ENCODE assay signal across 8 cellular contexts in genomic region chr19:58466760-58467589, GRCh38. TPM values are rescaled to one million over a fixed set of nuclear protein-coding genes. Genes with fewer than 3 reads are reported as not detected.
A peak's percentile ranks its signal among the peaks of the same experiment; 100 is the strongest.
DNase-seq lines count a peak whose midpoint lies in the region; ATAC-seq, FAIRE-seq and TF ChIP-seq lines count a peak whose summit lies in the region.

ZNF324 (plus strand) TSS chr19:58467080; CDS start chr19:58469186, 2,106 bp downstream.

- FAIRE-seq in bronchial epithelial cell (lab: Jason Lieb, UNC) = no peak

- TF ChIP-seq CTCF in AG04450 (IDR thresholded peaks at IDR 0.05; ENCODE audit: low read depth, low read length) = no peak
- no peak for TF ChIP-seq CTCF in WI38 (IDR thresholded peaks at IDR 0.05; ENCODE audit: low read depth, low read length)
- TF ChIP-seq CTCF in bronchial epithelial cell (IDR thresholded peaks at IDR 0.05; ENCODE audit: insufficient read depth, low read length, severe bottlenecking) = no peak
- TF ChIP-seq CTCF in spleen (IDR thresholded peaks at IDR 0.05 in 8 of 11, conservative IDR thresholded peaks at IDR 0.05 in 3 of 11) = peak in 2 of 11 experiments; percentile 10 to 33

- DNase-seq in AG04450 (ENCODE audit: low read depth, low spot score) (peak; percentile 79), NCI-H2227 treated with DMSO at 0.1 percent for 48 hours (lab: John Stamatoyannopoulos, UW) (peak; percentile 99), bronchial epithelial cell (ENCODE audit: low read depth) (peak; percentile 89), iPS-NIHi7 (ENCODE audit: extremely low spot score) (peak; percentile 99), spleen (peak; percentile 99)

- peaks cover 5% of the 10 kb centered on the region for H3K36me3 ChIP-seq in bronchial epithelial cell (ENCODE audit: control insufficient read depth, insufficient read depth, low read length)
- peaks cover 0 to 30% (median 25%) of the 10 kb centered on the region in 6 donors for H3K36me3 ChIP-seq in spleen

- H3K4me1 ChIP-seq in spleen = peaks cover 10 to 35% (median 21%) of the 10 kb centered on the region in 6 donors

- CTCF ChIA-PET in AG04450 (lab: Charles Lee) = no interaction called here

- peak within 1 kb of the TSS; percentile 79 for H3K4me3 ChIP-seq in AG04450 (ENCODE audit: low read depth, low read length)
- H3K4me3 ChIP-seq in WI38 (ENCODE audit: low read depth, low read length) = peak within 1 kb of the TSS; percentile 87
- peak within 1 kb of the TSS; percentile 96 for H3K4me3 ChIP-seq in bronchial epithelial cell (ENCODE audit: low read depth, low read length)
- peak within 1 kb of the TSS; percentile 93 to 100 (median 99) for H3K4me3 ChIP-seq in spleen

- no peak for TF ChIP-seq POLR2A in spleen (IDR thresholded peaks at IDR 0.05)

- no peak within 1 kb of the TSS for H3K27ac ChIP-seq in AG04450 (ENCODE audit: low read depth, low read length)
- H3K27ac ChIP-seq in spleen = peak within 1 kb of the TSS; percentile 65 to 92 (median 86)

- 0 to 1% (median 0%) methylated on average over 28 to 92 of the region's 92 CpGs for WGBS in spleen, 5 donors

- POLR2A ChIA-PET in AG04450 (lab: Yijun Ruan, JAX) = interaction anchor here (0.7 to 1.5 kb wide), 2 partner anchors 8 to 33 kb away, joined by 3 to 5 read pairs; partner anchors contain the start of gene ZNF446

- H3K9me3 ChIP-seq in AG04450 (ENCODE audit: control insufficient read depth, insufficient read depth, low read length) (no peaks in the 10 kb centered on the region), spleen (no peaks in the 10 kb centered on the region)

- ATAC-seq in GM18907 (IDR thresholded peaks at IDR 0.05; ENCODE audit: unreplicated experiment) = peak; percentile 85
- peak; percentile 81 for ATAC-seq in HG03159 (IDR thresholded peaks at IDR 0.05; ENCODE audit: unreplicated experiment)

- no peaks in the 10 kb centered on the region for H3K27me3 ChIP-seq in AG04450 (ENCODE audit: control insufficient read depth, insufficient read depth, low read length)
- no peaks in the 10 kb centered on the region for H3K27me3 ChIP-seq in bronchial epithelial cell (ENCODE audit: control insufficient read depth, insufficient read depth, low read length)
- no peaks in the 10 kb centered on the region for H3K27me3 ChIP-seq in spleen (replicated peaks in 1 of 7)

- intact Hi-C loops in spleen (cut with DNase I; ENCODE audit: low total_unique reads) = no loop called here

RNA-seq across cellular contexts. Expression of gene ZNF324, which starts in this region (rescaled TPM):
- 4.4 and 4.6 TPM in 2 replicates for polyA plus RNA-seq in AG04450 (2011; rRNA removed)
- 6.3 and 6.7 TPM in 2 replicates for polyA minus RNA-seq in AG04450 (2011; rRNA and poly(A)+ RNA removed)
- 9.7 and 10.5 TPM in 2 replicates for total RNA-seq in bronchial epithelial cell
- total RNA-seq in spleen = 10 to 100 TPM; 11.0 to 19.8 (median 14.2) TPM
- polyA plus RNA-seq in spleen = 1 to 10 TPM; 1.5 to 4.6 (median 2.1) TPM
